ENCODE assay signal across 26 cellular contexts in genomic region chr17:76359375-76359774, GRCh38.
"Had no signal": no experiment of that assay in that cellular context is flagged by ENCODE, and none has a peak within 500 bp of the region (broad histone marks: within the 10 kb centered on the region; RNA-seq: fewer than 3 reads in every experiment).

No MANE protein-coding gene starts in this region.

- DNase-seq: islet precursor cell; left ventricle myocardium inferior; naive B cell; natural killer cell; nephron progenitor cell; occipital lobe; right lobe of liver; stimulated activated CD4-positive, alpha-beta T cell treated with anti-CD3 and anti-CD28 coated beads, Interleukin-12 subunit alpha, Interleukin-12 subunit beta, amount 100 ng/mL, for 4 hours; stimulated activated CD4-positive, alpha-beta T cell treated with anti-CD3 and anti-CD28 coated beads, Interleukin-15, amount 100 ng/mL, for 24 hours; stimulated activated CD4-positive, alpha-beta T cell treated with anti-CD3 and anti-CD28 coated beads, Interleukin-2, amount 100 ng/mL, for 24 hours; stimulated activated CD4-positive, alpha-beta T cell treated with anti-CD3 and anti-CD28 coated beads, Interleukin-4, amount 100 ng/mL, for 1 hour; stimulated activated naive B cell treated with anti-CD40 and anti-IgM and Interleukin-4, amounts not matched to agents 10 μg/mL and 1 μg/mL and 100 μg/mL, for 72 hours; stimulated activated naive CD8-positive, alpha-beta T cell treated with anti-CD3 and anti-CD28 coated beads, Interleukin-15, Interleukin-2, amounts not matched to agents 100 U/mL and 50 U/mL, for 24 hours; stomach; tibial artery; upper lobe of right lung had no signal

- H3K9me3 ChIP-seq: left ventricle myocardium inferior, neutrophil, right atrium auricular region, right lobe of liver, stomach, suprapubic skin, thoracic aorta, tibial artery, upper lobe of right lung had no signal

- H2AFZ ChIP-seq: hepatocyte, neural progenitor cell had no signal

- H3K9me3 Mint-ChIP-seq: mesothelial cell of epicardium; naive B cell; natural killer cell; nephron progenitor cell; neural progenitor cell; stimulated activated naive B cell treated with anti-CD40 and anti-IgM and Interleukin-4, amounts not matched to agents 10 μg/mL and 1 μg/mL and 100 μg/mL, for 72 hours had no signal

- ATAC-seq: natural killer cell; right lobe of liver; stimulated activated naive B cell treated with anti-CD40 and anti-IgM and Interleukin-4, amounts not matched to agents 10 μg/mL and 1 μg/mL and 100 μg/mL, for 72 hours; stimulated activated naive CD8-positive, alpha-beta T cell treated with anti-CD3 and anti-CD28 coated beads, Interleukin-15, Interleukin-2, amounts not matched to agents 100 U/mL and 50 U/mL, for 24 hours; upper lobe of right lung had no signal

- H3K4me2 ChIP-seq: hepatocyte, neural progenitor cell had no signal

- H3K27ac ChIP-seq: hepatocyte, left ventricle myocardium inferior, neural progenitor cell, neutrophil, right atrium auricular region, right lobe of liver, stomach, thoracic aorta, tibial artery, upper lobe of right lung had no signal

- H3K9ac ChIP-seq: neural progenitor cell had no signal

- H3K36me3 ChIP-seq: left ventricle myocardium inferior, neural progenitor cell, neutrophil, right atrium auricular region, right lobe of liver, stomach, suprapubic skin, thoracic aorta, tibial artery, upper lobe of right lung had no signal

- H3K36me3 Mint-ChIP-seq: mesothelial cell of epicardium; naive B cell; natural killer cell; stimulated activated naive B cell treated with anti-CD40 and anti-IgM and Interleukin-4, amounts not matched to agents 10 μg/mL and 1 μg/mL and 100 μg/mL, for 72 hours had no signal

- H3K4me3 Mint-ChIP-seq: mesothelial cell of epicardium; naive B cell; natural killer cell; nephron progenitor cell; neural progenitor cell; stimulated activated naive B cell treated with anti-CD40 and anti-IgM and Interleukin-4, amounts not matched to agents 10 μg/mL and 1 μg/mL and 100 μg/mL, for 72 hours had no signal

- H3K79me2 ChIP-seq: hepatocyte had no signal

- H3K27me3 ChIP-seq: hepatocyte, neural progenitor cell, neutrophil, right atrium auricular region, right lobe of liver, suprapubic skin, upper lobe of right lung had no signal

- H3K4me3 ChIP-seq: hepatocyte, left ventricle myocardium inferior, lung, neural progenitor cell, right atrium auricular region, right lobe of liver, skin epidermis, stomach, suprapubic skin, thoracic aorta, tibial artery, upper lobe of right lung had no signal

- H3K27ac Mint-ChIP-seq: mesothelial cell of epicardium; natural killer cell; nephron progenitor cell; progenitor cell of endocrine pancreas; stimulated activated naive B cell treated with anti-CD40 and anti-IgM and Interleukin-4, amounts not matched to agents 10 μg/mL and 1 μg/mL and 100 μg/mL, for 72 hours had no signal
